24 cellular contexts compared by ENCODE assay signal in the genomic region with DNA sequence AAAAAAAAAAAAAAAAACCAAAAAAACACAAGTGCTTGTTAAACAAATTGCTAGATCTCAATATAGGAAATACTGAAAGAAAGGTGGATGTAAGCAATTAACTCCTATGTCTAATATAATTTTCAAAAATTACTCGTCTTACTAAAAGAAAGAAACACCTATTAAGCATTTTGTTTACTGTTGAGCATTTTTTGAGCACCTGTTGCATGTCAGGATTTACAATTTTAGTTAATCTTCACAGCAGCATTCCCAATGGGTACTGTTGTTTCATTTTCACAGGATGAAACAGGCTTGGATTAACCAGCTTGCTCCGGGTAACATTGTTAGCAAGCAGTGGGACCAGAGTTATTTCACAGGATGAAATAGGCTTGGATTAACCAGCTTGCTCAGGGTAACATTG. TPM values are rescaled to one million over a fixed set of nuclear protein-coding genes. Genes with fewer than 3 reads are reported as not detected.
A peak's percentile ranks its signal among the peaks of the same experiment; 100 is the strongest.
DNase-seq lines count a peak whose midpoint lies in the region; ATAC-seq and TF ChIP-seq lines count a peak whose summit lies in the region.
"Had no signal": no experiment of that assay in that cellular context is flagged by ENCODE, and none has a peak within 500 bp of the region (broad histone marks: within the 10 kb centered on the region; RNA-seq: fewer than 3 reads in every experiment).

No MANE protein-coding gene starts in this region.

- no peaks in the 10 kb centered on the region for H3K9me2 ChIP-seq in PC-9 (ENCODE audit: insufficient read depth)
- no peaks in the 10 kb centered on the region for H3K9me2 ChIP-seq in hepatocyte (replicated peaks; ENCODE audit: insufficient read depth)

- H3K79me2 ChIP-seq in DND-41 (ENCODE audit: insufficient read depth, low read length) (peaks cover 99% of the 10 kb centered on the region), PC-9 (ENCODE audit: low read depth) (peaks cover 98% of the 10 kb centered on the region), hepatocyte (peaks cover 97% of the 10 kb centered on the region)

- ATAC-seq in DND-41 (ENCODE audit: insufficient read depth, low read depth) (no peak), thoracic aorta (ENCODE audit: insufficient number of reproducible peaks, low FRiP score, low read depth) (no peak), GM21390 (IDR thresholded peaks at IDR 0.05; ENCODE audit: unreplicated experiment) (no peak), GM21619 (IDR thresholded peaks at IDR 0.05; ENCODE audit: unreplicated experiment) (no peak)
- ATAC-seq: PC-3 had no signal

- peaks cover 33% of the 10 kb centered on the region for H3K4me1 ChIP-seq in DND-41 (ENCODE audit: insufficient read depth, low read length)
- H3K4me1 ChIP-seq in PC-9 (replicated peaks; ENCODE audit: insufficient read depth): peaks cover 23% of the 10 kb centered on the region
- H3K4me1 ChIP-seq in hepatocyte (ENCODE audit: insufficient read depth): peaks cover 18% of the 10 kb centered on the region
- peaks cover 44 to 82% of the 10 kb centered on the region in 2 donors for H3K4me1 ChIP-seq in thoracic aorta (ENCODE audit: control insufficient read depth in 1 of 2, low read depth in 2 of 2)

- POLR2A ChIA-PET in PC-9 (lab: Charles Lee; ENCODE audit: unreplicated experiment): no interaction called here

- H3K27me3 ChIP-seq in DND-41 (ENCODE audit: insufficient read depth, low read length, poor library complexity) (no peaks in the 10 kb centered on the region), PC-9 (ENCODE audit: insufficient read depth, low read depth) (no peaks in the 10 kb centered on the region), hepatocyte (no peaks in the 10 kb centered on the region), thoracic aorta (replicated peaks; ENCODE audit: insufficient read depth) (no peaks in the 10 kb centered on the region)
- H3K27me3 ChIP-seq: brain microvascular endothelial cell, dorsolateral prefrontal cortex, right atrium auricular region, tibial nerve had no signal

- H3K27ac ChIP-seq in DND-41 (ENCODE audit: low read length): no peak overlapping the region
- H3K27ac ChIP-seq in PC-9: 0 out of 2 replicates have a peak overlapping the region, but pooled peaks have one; percentile 4
- H3K27ac ChIP-seq in hepatocyte: no peak overlapping the region
- no peak overlapping the region for H3K27ac ChIP-seq in thoracic aorta
- H3K27ac ChIP-seq: brain microvascular endothelial cell, SK-N-MC had no signal

- H3K36me3 ChIP-seq in DND-41 (ENCODE audit: insufficient read depth, low read length): peaks cover 34% of the 10 kb centered on the region
- peaks cover 25% of the 10 kb centered on the region; the same call in 1 of the 2 replicates for H3K36me3 ChIP-seq in PC-9 (ENCODE audit: low read depth)
- no peaks in the 10 kb centered on the region for H3K36me3 ChIP-seq in hepatocyte (replicated peaks; ENCODE audit: insufficient read depth, low read depth)
- no peaks in the 10 kb centered on the region for H3K36me3 ChIP-seq in thoracic aorta
- H3K36me3 ChIP-seq: brain microvascular endothelial cell, right atrium auricular region, tibial nerve had no signal

- H2AFZ ChIP-seq in DND-41 (ENCODE audit: low read depth, low read length) (no peak overlapping the region), PC-9 (no peak overlapping the region), hepatocyte (no peak overlapping the region)

- peaks cover 65% of the 10 kb centered on the region; the same call in 1 of the 2 replicates for H4K20me1 ChIP-seq in DND-41 (ENCODE audit: insufficient read depth, low read length)
- peaks cover 69% of the 10 kb centered on the region for H4K20me1 ChIP-seq in PC-9 (ENCODE audit: insufficient read depth)
- peaks cover 90% of the 10 kb centered on the region for H4K20me1 ChIP-seq in hepatocyte (ENCODE audit: insufficient read depth, poor library complexity, severe bottlenecking)

- no peak overlapping the region for H3K9ac ChIP-seq in DND-41 (ENCODE audit: low read depth, low read length)

- intact Hi-C loops in PC-9 (cut with micrococcal nuclease; ENCODE audit: unreplicated experiment): loop anchor here (10.0 kb wide), 1 partner anchor 112 kb away; a partner anchor contains a TSS

- H3K4me3 ChIP-seq in DND-41 (ENCODE audit: low read depth in 1 of 2, low read length in 2 of 2) (no peak overlapping the region), PC-9 (no peak overlapping the region), hepatocyte (no peak overlapping the region), thoracic aorta (peak overlapping the region; percentile 7)
- H3K4me3 ChIP-seq: right atrium auricular region, SK-N-MC had no signal

- H3K4me2 ChIP-seq in DND-41 (ENCODE audit: insufficient read depth, low read length) (peak overlapping the region; percentile 24), PC-9 (no peak overlapping the region), hepatocyte (peak overlapping the region; percentile 18)

- DNase-seq in DND-41 (no peak), PC-9 (no peak), hepatocyte (ENCODE audit: low spot score) (no peak), thoracic aorta (ENCODE audit: low spot score) (no peak)
- no peak for DNase-seq in activated CD8-positive, alpha-beta memory T cell treated with anti-CD3 and anti-CD28 coated beads, Interleukin-2, amount 50 U/mL, for 48 hours
- DNase-seq: activated CD4-positive, alpha-beta T cell treated with anti-CD3 and anti-CD28 coated beads, Interleukin-2, amount 50 U/mL, for 48 hours; activated naive CD4-positive, alpha-beta T cell treated with Interleukin-2 at 50 U/mL for 16 hours; brain microvascular endothelial cell; CD8-positive, alpha-beta memory T cell; dorsolateral prefrontal cortex; immature natural killer cell; left cardiac atrium; NCI-H1417 treated with DMSO at 0.1 percent for 48 hours; NCI-H2081; NCI-H524 treated with DMSO at 0.1 percent for 48 hours; NK-92 treated with Interleukin-12 subunit alpha and Interleukin-12 subunit beta, amount 100 ng/mL, for 24 hours; PC-3; posterior cingulate gyrus; stimulated activated CD4-positive, alpha-beta T cell treated with anti-CD3 and anti-CD28 coated beads, Interleukin-1b, Interleukin-23, amount 100 ng/mL, for 48 hours had no signal

- peaks cover 3% of the 10 kb centered on the region; the same call in 1 of the 2 replicates for H3F3A ChIP-seq in PC-9 (ENCODE audit: insufficient read depth, low read depth)

- no peak for TF ChIP-seq CTCF in DND-41 (IDR thresholded peaks at IDR 0.05; ENCODE audit: borderline replicate concordance, extremely low read depth, low read length, poor library complexity, severe bottlenecking)
- TF ChIP-seq CTCF in PC-9 (conservative IDR thresholded peaks at IDR 0.05): no peak
- TF ChIP-seq CTCF in hepatocyte (IDR thresholded peaks at IDR 0.05; ENCODE audit: poor library complexity): no peak
- no peak for TF ChIP-seq CTCF in thoracic aorta (IDR thresholded peaks at IDR 0.05)

- 72% methylated on average over 2 of the region's 2 CpGs for WGBS in hepatocyte (ENCODE audit: low lambda C conversion rate, missing lambda C conversion rate)

- H3K9me3 ChIP-seq in DND-41 (ENCODE audit: insufficient read depth, low read length, severe bottlenecking) (no peaks in the 10 kb centered on the region), PC-9 (ENCODE audit: insufficient read depth, low read depth) (no peaks in the 10 kb centered on the region), hepatocyte (ENCODE audit: low read depth) (no peaks in the 10 kb centered on the region), thoracic aorta (no peaks in the 10 kb centered on the region)
- H3K9me3 ChIP-seq: right atrium auricular region, tibial nerve had no signal

- CTCF ChIA-PET in PC-9 (lab: Charles Lee): no interaction called here

- BruUV-seq in PC-9 (replicated peaks; lab: Mats Ljungman, UMichigan): no TSS peak

RNA-seq across cellular contexts. Expression of a gene that starts 4.8 kb away (rescaled TPM):
- total RNA-seq in PC-9 (2021): 109 and 122 TPM in 2 replicates
- 141 and 170 TPM in 2 replicates for total RNA-seq in hepatocyte
- polyA plus RNA-seq in hepatocyte: 41.2 and 52.7 TPM in 2 replicates
- total RNA-seq in thoracic aorta: 100 to 1,000 TPM; 162 to 230 TPM
